Comparison of ENCODE assay signal across 8 cellular contexts in genomic region chr7:150450491-150450992, GRCh38. TPM values are rescaled to one million over a fixed set of nuclear protein-coding genes. Genes with fewer than 3 reads are reported as not detected.
DNase-seq lines count a peak whose midpoint lies in the region; ATAC-seq and TF ChIP-seq lines count a peak whose summit lies in the region.

Gene GIMAP8, plus strand, starts transcription at chr7:150450630. Its CDS starts 16,069 bp downstream, at chr7:150466699.

- DNase-seq in GM12864 (ENCODE audit: low read depth) (no peak), activated T-helper 1 cell treated with Interleukin-2 at 50 U/mL for 16 hours (ENCODE audit: low read depth) (peak; percentile 58), DMS153 treated with DMSO at 0.1 percent for 48 hours (lab: John Stamatoyannopoulos, UW; ENCODE audit: unreplicated experiment) (no peak), PC-3 (no peak)
- peak; percentile 37 to 48 for DNase-seq in stimulated activated CD8-positive, alpha-beta memory T cell treated with anti-CD3 and anti-CD28 coated beads, Interleukin-2, amount 100 ng/mL, for 48 hours (ENCODE audit: low read depth in 2 of 2)

- no peaks in the 10 kb centered on the region for H3K36me3 ChIP-seq in PC-3 (ENCODE audit: low read depth, low read length)

- no peaks in the 10 kb centered on the region for H4K20me1 ChIP-seq in PC-3 (ENCODE audit: low read length)

- H3K9ac ChIP-seq in PC-3 (ENCODE audit: low read length): no peak within 1 kb of the TSS

- CTCF ChIA-PET in PC-3 (lab: Charles Lee): no interaction called here

- no peak within 1 kb of the TSS for H3K4me2 ChIP-seq in PC-3 (ENCODE audit: low read length)

- H3K27me3 ChIP-seq in layer of hippocampus (ENCODE audit: control insufficient read depth, insufficient read depth, low read length) (peaks cover 4% of the 10 kb centered on the region), PC-3 (ENCODE audit: low read length) (peaks cover 48% of the 10 kb centered on the region)

- BruUV-seq in PC-3 (replicated peaks; lab: Mats Ljungman, UMichigan): no TSS peak

- intact Hi-C loops in PC-3 (cut with micrococcal nuclease): no loop called here

- no peaks in the 10 kb centered on the region for H3F3A ChIP-seq in PC-3 (ENCODE audit: low read length, unreplicated experiment)

- no peaks in the 10 kb centered on the region for H3K79me2 ChIP-seq in PC-3 (ENCODE audit: low read length)

- peaks cover 10% of the 10 kb centered on the region for H3K4me1 ChIP-seq in PC-3 (ENCODE audit: insufficient read depth, low read length)

- H2AFZ ChIP-seq in PC-3 (ENCODE audit: low read length): no peak within 1 kb of the TSS

- peak within 1 kb of the TSS; percentile 42 for H3K4me3 ChIP-seq in GM12864 (ENCODE audit: low read depth, low read length)
- no peak within 1 kb of the TSS for H3K4me3 ChIP-seq in PC-3 (ENCODE audit: low read length)

- peak; percentile 35 for ATAC-seq in HG03159 (IDR thresholded peaks at IDR 0.05; ENCODE audit: unreplicated experiment)
- ATAC-seq in SK-N-SH treated with all-trans-retinoic acid at 6 μM for 48 hours: no peak
- no peak for ATAC-seq in PC-3

- no peaks in the 10 kb centered on the region for H3K9me2 ChIP-seq in PC-3 (replicated peaks; ENCODE audit: low read length)

- no peaks in the 10 kb centered on the region for H3K9me3 ChIP-seq in PC-3 (ENCODE audit: low read length)

- POLR2A ChIA-PET in PC-3 (lab: Charles Lee; ENCODE audit: unreplicated experiment): no interaction called here

- H3K27ac ChIP-seq in layer of hippocampus (ENCODE audit: low read depth, low read length): peak within 1 kb of the TSS; percentile 58
- no peak within 1 kb of the TSS for H3K27ac ChIP-seq in PC-3 (ENCODE audit: low read length)

- TF ChIP-seq CTCF in GM12864 (IDR thresholded peaks at IDR 0.05; ENCODE audit: low read depth, low read length, missing control alignments) (no peak), PC-3 (conservative IDR thresholded peaks at IDR 0.05; ENCODE audit: low read depth, low read length) (no peak)

TF ChIP-seq in SK-N-SH treated with all-trans-retinoic acid at 6 μM for 48 hours, 23 proteins besides CTCF, POLR2A, EP300 and RAD21:
- TF ChIP-seq ZNF565 (CRISPR knock-in tag; conservative IDR thresholded peaks at IDR 0.05; ENCODE audit: low read depth): no peak
- no peak for TF ChIP-seq ZNF8 (CRISPR knock-in tag; IDR thresholded peaks at IDR 0.05)
- no peak for TF ChIP-seq PPARA (CRISPR knock-in tag; IDR thresholded peaks at IDR 0.05; ENCODE audit: borderline replicate concordance)
- no peak for TF ChIP-seq PATZ1 (CRISPR knock-in tag; IDR thresholded peaks at IDR 0.05; ENCODE audit: borderline replicate concordance)
- TF ChIP-seq CSRNP3 (CRISPR knock-in tag; IDR thresholded peaks at IDR 0.05): no peak
- TF ChIP-seq ISL1 (CRISPR knock-in tag; IDR thresholded peaks at IDR 0.05): no peak
- TF ChIP-seq BACH2 (CRISPR knock-in tag; IDR thresholded peaks at IDR 0.05; ENCODE audit: borderline replicate concordance): no peak
- TF ChIP-seq ZC3H10 (CRISPR knock-in tag; IDR thresholded peaks at IDR 0.05): no peak
- no peak for TF ChIP-seq GLIS3 (CRISPR knock-in tag; IDR thresholded peaks at IDR 0.05)
- no peak for TF ChIP-seq TSHZ2 (CRISPR knock-in tag; IDR thresholded peaks at IDR 0.05)

RNA-seq across cellular contexts. Expression of gene GIMAP8, which starts in this region (rescaled TPM):
- not detected in 2 replicates for total RNA-seq in PC-3 (2014; rRNA removed)

Comparison
In these comparisons a context has a peak if more than half of its experiments do, and no peak if none do; other contexts are left out.
1. DNase-seq: peak in activated T-helper 1 cell treated with Interleukin-2 at 50 U/mL for 16 hours (single experiment) and stimulated activated CD8-positive, alpha-beta memory T cell treated with anti-CD3 and anti-CD28 coated beads, Interleukin-2, amount 100 ng/mL, for 48 hours (2 of 2); none in GM12864 (single experiment), DMS153 treated with DMSO at 0.1 percent for 48 hours (single experiment) and PC-3 (single experiment).